8 cellular contexts compared by ENCODE assay signal in the genomic region with DNA sequence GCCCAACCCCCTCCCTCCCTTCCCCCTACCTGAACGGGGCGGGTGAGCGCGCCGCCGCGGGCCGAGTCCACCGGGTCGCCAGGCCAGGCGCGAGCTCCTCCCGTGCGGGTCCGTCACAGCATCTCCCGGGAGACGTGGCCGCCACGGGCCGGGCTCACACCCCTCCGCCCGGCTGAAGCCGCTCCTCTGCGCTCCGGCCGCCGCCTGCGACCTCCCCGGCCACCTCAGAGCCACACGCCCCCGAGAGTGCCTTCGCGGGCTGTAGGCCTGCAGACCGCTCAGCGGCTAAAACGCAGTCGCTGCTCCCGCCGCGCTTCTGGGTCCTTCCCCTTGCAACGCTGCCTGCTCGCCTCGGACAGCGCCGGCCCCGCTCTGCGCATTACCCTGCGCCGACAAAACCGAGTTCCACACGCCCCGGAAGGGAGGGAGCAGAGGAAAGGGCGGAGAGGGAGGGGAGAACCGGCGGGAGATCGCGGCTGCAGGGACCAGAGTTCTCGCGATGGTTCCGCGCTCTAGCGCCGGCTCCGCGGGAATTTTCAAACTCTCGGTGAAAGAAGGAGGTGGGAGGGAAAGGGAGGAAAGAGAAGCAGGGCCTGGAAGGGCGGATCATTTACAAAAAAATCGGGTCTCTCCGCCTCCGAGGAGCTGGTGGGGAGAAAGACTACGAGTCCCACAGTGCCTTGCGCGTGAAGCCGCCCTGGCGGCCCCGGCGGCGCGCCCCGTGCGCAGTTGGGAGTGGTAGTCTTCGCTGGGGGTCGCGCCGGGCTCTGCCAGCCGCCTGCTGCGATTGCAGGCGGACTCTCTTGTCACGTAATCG. TPM values are rescaled to one million over a fixed set of nuclear protein-coding genes. Genes with fewer than 3 reads are reported as not detected.
DNase-seq lines count a peak whose midpoint lies in the region; ATAC-seq lines count a peak whose summit lies in the region.

A gene with protein sequence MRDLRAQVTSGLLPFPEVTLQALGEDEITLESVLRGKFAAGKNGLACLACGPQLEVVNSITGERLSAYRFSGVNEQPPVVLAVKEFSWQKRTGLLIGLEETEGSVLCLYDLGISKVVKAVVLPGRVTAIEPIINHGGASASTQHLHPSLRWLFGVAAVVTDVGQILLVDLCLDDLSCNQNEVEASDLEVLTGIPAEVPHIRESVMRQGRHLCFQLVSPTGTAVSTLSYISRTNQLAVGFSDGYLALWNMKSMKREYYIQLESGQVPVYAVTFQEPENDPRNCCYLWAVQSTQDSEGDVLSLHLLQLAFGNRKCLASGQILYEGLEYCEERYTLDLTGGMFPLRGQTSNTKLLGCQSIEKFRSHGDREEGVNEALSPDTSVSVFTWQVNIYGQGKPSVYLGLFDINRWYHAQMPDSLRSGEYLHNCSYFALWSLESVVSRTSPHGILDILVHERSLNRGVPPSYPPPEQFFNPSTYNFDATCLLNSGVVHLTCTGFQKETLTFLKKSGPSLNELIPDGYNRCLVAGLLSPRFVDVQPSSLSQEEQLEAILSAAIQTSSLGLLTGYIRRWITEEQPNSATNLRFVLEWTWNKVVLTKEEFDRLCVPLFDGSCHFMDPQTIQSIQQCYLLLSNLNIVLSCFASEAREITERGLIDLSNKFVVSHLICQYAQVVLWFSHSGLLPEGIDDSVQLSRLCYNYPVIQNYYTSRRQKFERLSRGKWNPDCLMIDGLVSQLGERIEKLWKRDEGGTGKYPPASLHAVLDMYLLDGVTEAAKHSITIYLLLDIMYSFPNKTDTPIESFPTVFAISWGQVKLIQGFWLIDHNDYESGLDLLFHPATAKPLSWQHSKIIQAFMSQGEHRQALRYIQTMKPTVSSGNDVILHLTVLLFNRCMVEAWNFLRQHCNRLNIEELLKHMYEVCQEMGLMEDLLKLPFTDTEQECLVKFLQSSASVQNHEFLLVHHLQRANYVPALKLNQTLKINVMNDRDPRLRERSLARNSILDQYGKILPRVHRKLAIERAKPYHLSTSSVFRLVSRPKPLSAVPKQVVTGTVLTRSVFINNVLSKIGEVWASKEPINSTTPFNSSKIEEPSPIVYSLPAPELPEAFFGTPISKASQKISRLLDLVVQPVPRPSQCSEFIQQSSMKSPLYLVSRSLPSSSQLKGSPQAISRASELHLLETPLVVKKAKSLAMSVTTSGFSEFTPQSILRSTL (N-terminal part only) (minus strand): TSS at position 400 of the 817 bp plus-strand sequence. CDS start 13,578 bp downstream, outside the sequence.

- H3K9me3 Mint-ChIP-seq in activated CD4-positive, alpha-beta T cell treated with anti-CD3 and anti-CD28 coated beads, Interleukin-2, amount 10 ng/mL, durations not matched to agents 7 days and 5 days: no peaks in the 10 kb centered on the region

- H3K27ac ChIP-seq in BLaER1: peak within 1 kb of the TSS; percentile 95

- H3K36me3 ChIP-seq in BLaER1: peaks cover 29% of the 10 kb centered on the region

- CTCF ChIA-PET in activated CD4-positive, alpha-beta T cell treated with anti-CD3 and anti-CD28 coated beads, Interleukin-2, amount 10 ng/mL, durations not matched to agents 7 days and 5 days (lab: Charles Lee): interaction anchor here (1.1 kb wide), 1 partner anchor 24 kb away, joined by 3 read pairs; no protein-coding TSS in a partner anchor

- DNase-seq in NCI-H69 (lab: John Stamatoyannopoulos, UW) (peak; percentile 99), cortex of kidney (lab: John Stamatoyannopoulos, UW) (peak; percentile 72), left kidney (ENCODE audit: low read depth, low spot score) (peak; percentile 100)
- DNase-seq in activated CD4-positive, alpha-beta T cell treated with anti-CD3 and anti-CD28 coated beads, Interleukin-2, amount 10 ng/mL, durations not matched to agents 7 days and 5 days: peak; percentile 95
- DNase-seq in stimulated activated CD4-positive, alpha-beta T cell treated with anti-CD3 and anti-CD28 coated beads, Interleukin-2, amount 100 ng/mL, for 24 hours: peak; percentile 92 to 96

- peaks cover 31% of the 10 kb centered on the region for H3K36me3 Mint-ChIP-seq in activated CD4-positive, alpha-beta T cell treated with anti-CD3 and anti-CD28 coated beads, Interleukin-2, amount 10 ng/mL, durations not matched to agents 7 days and 5 days (ENCODE audit: low read depth)

- peak within 1 kb of the TSS; percentile 96 for H3K4me3 Mint-ChIP-seq in activated CD4-positive, alpha-beta T cell treated with anti-CD3 and anti-CD28 coated beads, Interleukin-2, amount 10 ng/mL, durations not matched to agents 7 days and 5 days

- no peaks in the 10 kb centered on the region for H3K27me3 Mint-ChIP-seq in activated CD4-positive, alpha-beta T cell treated with anti-CD3 and anti-CD28 coated beads, Interleukin-2, amount 10 ng/mL, durations not matched to agents 7 days and 5 days

- peaks cover 32% of the 10 kb centered on the region for H3K4me1 Mint-ChIP-seq in activated CD4-positive, alpha-beta T cell treated with anti-CD3 and anti-CD28 coated beads, Interleukin-2, amount 10 ng/mL, durations not matched to agents 7 days and 5 days

- H3K27me3 ChIP-seq in BLaER1: no peaks in the 10 kb centered on the region

- H4K20me1 ChIP-seq in BLaER1: peaks cover 31% of the 10 kb centered on the region

- peak within 1 kb of the TSS; percentile 97 for H3K27ac Mint-ChIP-seq in activated CD4-positive, alpha-beta T cell treated with anti-CD3 and anti-CD28 coated beads, Interleukin-2, amount 10 ng/mL, durations not matched to agents 7 days and 5 days

- H3K4me3 ChIP-seq in BLaER1: peak within 1 kb of the TSS; percentile 93

- POLR2A ChIA-PET in activated CD4-positive, alpha-beta T cell treated with anti-CD3 and anti-CD28 coated beads, Interleukin-2, amount 10 ng/mL, durations not matched to agents 7 days and 5 days (lab: Charles Lee): no interaction called here

- H3K9me3 ChIP-seq in BLaER1: peaks cover 28% of the 10 kb centered on the region

- peaks cover 23% of the 10 kb centered on the region for H3K4me1 ChIP-seq in BLaER1

- peak within 1 kb of the TSS; percentile 98 for H3K9ac ChIP-seq in BLaER1

- ATAC-seq in GM19328 (IDR thresholded peaks at IDR 0.05; ENCODE audit: unreplicated experiment): peak; percentile 90
- peak; percentile 88 for ATAC-seq in HG03520 (IDR thresholded peaks at IDR 0.05; ENCODE audit: unreplicated experiment)

- peak within 1 kb of the TSS; percentile 90 for H3K4me2 ChIP-seq in BLaER1

RNA-seq across cellular contexts. Expression of the gene that starts here (rescaled TPM):
- total RNA-seq in activated CD4-positive, alpha-beta T cell treated with anti-CD3 and anti-CD28 coated beads, Interleukin-2, amount 10 ng/mL, durations not matched to agents 7 days and 5 days: 10 to 100 TPM; 32.9 to 42.4 TPM

Comparison
In these comparisons a context has a peak if more than half of its experiments do, and no peak if none do; other contexts are left out.
1. Peak in every context shown above with its lines: DNase-seq, ATAC-seq, H3K4me3 ChIP-seq and H3K27ac ChIP-seq.